ENCODE assay signal across 1 cellular context in the genomic region with DNA sequence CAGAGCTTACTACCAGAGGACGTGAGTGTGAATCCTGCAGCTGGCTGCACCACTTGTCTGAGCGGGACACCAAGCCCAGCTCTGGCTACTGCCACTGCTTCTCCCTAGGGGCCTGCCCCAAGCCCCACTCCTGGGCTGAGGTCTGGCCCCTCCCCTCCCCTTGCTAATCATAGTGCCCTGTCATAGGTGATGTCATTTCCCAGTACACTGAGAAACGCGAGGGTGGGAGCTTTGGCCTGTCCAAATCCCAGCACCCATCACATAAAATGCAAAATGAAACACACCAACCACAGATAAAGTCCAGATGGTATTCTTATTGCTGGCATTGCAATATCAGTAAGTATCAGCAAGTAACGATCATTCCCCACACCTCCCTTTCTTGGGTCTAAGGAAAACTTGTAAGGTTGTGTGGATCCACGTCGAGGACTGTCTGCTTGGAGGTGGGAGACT.
A peak's percentile ranks its signal among the peaks of the same experiment; 100 is the strongest.
TF ChIP-seq lines count a peak whose summit lies in the region.

No MANE protein-coding gene starts in this region.

TF ChIP-seq in HEK293, 187 proteins besides CTCF, POLR2A, EP300 and RAD21 (continued from another document and continues in another):
- TF ChIP-seq, protein P1, sequence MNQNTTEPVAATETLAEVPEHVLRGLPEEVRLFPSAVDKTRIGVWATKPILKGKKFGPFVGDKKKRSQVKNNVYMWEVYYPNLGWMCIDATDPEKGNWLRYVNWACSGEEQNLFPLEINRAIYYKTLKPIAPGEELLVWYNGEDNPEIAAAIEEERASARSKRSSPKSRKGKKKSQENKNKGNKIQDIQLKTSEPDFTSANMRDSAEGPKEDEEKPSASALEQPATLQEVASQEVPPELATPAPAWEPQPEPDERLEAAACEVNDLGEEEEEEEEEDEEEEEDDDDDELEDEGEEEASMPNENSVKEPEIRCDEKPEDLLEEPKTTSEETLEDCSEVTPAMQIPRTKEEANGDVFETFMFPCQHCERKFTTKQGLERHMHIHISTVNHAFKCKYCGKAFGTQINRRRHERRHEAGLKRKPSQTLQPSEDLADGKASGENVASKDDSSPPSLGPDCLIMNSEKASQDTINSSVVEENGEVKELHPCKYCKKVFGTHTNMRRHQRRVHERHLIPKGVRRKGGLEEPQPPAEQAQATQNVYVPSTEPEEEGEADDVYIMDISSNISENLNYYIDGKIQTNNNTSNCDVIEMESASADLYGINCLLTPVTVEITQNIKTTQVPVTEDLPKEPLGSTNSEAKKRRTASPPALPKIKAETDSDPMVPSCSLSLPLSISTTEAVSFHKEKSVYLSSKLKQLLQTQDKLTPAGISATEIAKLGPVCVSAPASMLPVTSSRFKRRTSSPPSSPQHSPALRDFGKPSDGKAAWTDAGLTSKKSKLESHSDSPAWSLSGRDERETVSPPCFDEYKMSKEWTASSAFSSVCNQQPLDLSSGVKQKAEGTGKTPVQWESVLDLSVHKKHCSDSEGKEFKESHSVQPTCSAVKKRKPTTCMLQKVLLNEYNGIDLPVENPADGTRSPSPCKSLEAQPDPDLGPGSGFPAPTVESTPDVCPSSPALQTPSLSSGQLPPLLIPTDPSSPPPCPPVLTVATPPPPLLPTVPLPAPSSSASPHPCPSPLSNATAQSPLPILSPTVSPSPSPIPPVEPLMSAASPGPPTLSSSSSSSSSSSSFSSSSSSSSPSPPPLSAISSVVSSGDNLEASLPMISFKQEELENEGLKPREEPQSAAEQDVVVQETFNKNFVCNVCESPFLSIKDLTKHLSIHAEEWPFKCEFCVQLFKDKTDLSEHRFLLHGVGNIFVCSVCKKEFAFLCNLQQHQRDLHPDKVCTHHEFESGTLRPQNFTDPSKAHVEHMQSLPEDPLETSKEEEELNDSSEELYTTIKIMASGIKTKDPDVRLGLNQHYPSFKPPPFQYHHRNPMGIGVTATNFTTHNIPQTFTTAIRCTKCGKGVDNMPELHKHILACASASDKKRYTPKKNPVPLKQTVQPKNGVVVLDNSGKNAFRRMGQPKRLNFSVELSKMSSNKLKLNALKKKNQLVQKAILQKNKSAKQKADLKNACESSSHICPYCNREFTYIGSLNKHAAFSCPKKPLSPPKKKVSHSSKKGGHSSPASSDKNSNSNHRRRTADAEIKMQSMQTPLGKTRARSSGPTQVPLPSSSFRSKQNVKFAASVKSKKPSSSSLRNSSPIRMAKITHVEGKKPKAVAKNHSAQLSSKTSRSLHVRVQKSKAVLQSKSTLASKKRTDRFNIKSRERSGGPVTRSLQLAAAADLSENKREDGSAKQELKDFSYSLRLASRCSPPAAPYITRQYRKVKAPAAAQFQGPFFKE (tag by site-specific recombination; IDR thresholded peaks at IDR 0.05; ENCODE audit: borderline replicate concordance), result no peak
- TF ChIP-seq ZNF140 (tag by site-specific recombination; IDR thresholded peaks at IDR 0.05) (no peak), ZSCAN23 (tag by site-specific recombination; IDR thresholded peaks at IDR 0.05) (no peak), ZNF544 (tag by site-specific recombination; IDR thresholded peaks at IDR 0.05) (no peak), PRDM1 (tag by site-specific recombination; IDR thresholded peaks at IDR 0.05) (no peak), ZNF354C (tag by site-specific recombination; IDR thresholded peaks at IDR 0.05; ENCODE audit: borderline replicate concordance, low read depth) (no peak), ZIC2 (tag by site-specific recombination; IDR thresholded peaks at IDR 0.05) (peak; percentile 20; the same call in 1 of the 2 replicates), ZNF701 (tag by site-specific recombination; IDR thresholded peaks at IDR 0.05) (no peak), ZXDB (tag by site-specific recombination; IDR thresholded peaks at IDR 0.05) (no peak), SP2 (tag by site-specific recombination; IDR thresholded peaks at IDR 0.05) (peak; percentile 22; the same call in 1 of the 2 replicates), ZNF707 (tag by site-specific recombination; IDR thresholded peaks at IDR 0.05) (no peak), ZNF624 (tag by site-specific recombination; IDR thresholded peaks at IDR 0.05) (no peak), GLI2 (tag by site-specific recombination; IDR thresholded peaks at IDR 0.05; ENCODE audit: borderline replicate concordance, low read depth) (no peak), ZNF175 (tag by site-specific recombination; IDR thresholded peaks at IDR 0.05) (no peak), ZFP41 (tag by site-specific recombination; IDR thresholded peaks at IDR 0.05; ENCODE audit: borderline replicate concordance) (no peak), GLIS2 (tag by site-specific recombination; IDR thresholded peaks at IDR 0.05) (peak; percentile 38; the same call in 1 of the 2 replicates), ZNF585B (tag by site-specific recombination; IDR thresholded peaks at IDR 0.05) (no peak), ZNF768 (tag by site-specific recombination; IDR thresholded peaks at IDR 0.05) (no peak), ZNF239 (tag by site-specific recombination; IDR thresholded peaks at IDR 0.05) (no peak), HOXA7 (CRISPR knock-in tag; IDR thresholded peaks at IDR 0.05; ENCODE audit: borderline replicate concordance) (no peak), ZNF341 (tag by site-specific recombination; IDR thresholded peaks at IDR 0.05; ENCODE audit: low read depth) (no peak), ZNF311 (tag by site-specific recombination; IDR thresholded peaks at IDR 0.05; ENCODE audit: borderline replicate concordance) (no peak), GFI1B (tag by site-specific recombination; IDR thresholded peaks at IDR 0.05) (no peak), ZNF629 (tag by site-specific recombination; IDR thresholded peaks at IDR 0.05) (peak; percentile 98), ZNF626 (tag by site-specific recombination; IDR thresholded peaks at IDR 0.05) (no peak), ZNF184 (tag by site-specific recombination; IDR thresholded peaks at IDR 0.05) (no peak), ZBTB21 (tag by site-specific recombination; IDR thresholded peaks at IDR 0.05) (peak; percentile 97), ZNF37A (tag by site-specific recombination; IDR thresholded peaks at IDR 0.05) (no peak), ZNF777 (tag by site-specific recombination; IDR thresholded peaks at IDR 0.05; ENCODE audit: borderline replicate concordance) (no peak)
- TF ChIP-seq, protein P2, sequence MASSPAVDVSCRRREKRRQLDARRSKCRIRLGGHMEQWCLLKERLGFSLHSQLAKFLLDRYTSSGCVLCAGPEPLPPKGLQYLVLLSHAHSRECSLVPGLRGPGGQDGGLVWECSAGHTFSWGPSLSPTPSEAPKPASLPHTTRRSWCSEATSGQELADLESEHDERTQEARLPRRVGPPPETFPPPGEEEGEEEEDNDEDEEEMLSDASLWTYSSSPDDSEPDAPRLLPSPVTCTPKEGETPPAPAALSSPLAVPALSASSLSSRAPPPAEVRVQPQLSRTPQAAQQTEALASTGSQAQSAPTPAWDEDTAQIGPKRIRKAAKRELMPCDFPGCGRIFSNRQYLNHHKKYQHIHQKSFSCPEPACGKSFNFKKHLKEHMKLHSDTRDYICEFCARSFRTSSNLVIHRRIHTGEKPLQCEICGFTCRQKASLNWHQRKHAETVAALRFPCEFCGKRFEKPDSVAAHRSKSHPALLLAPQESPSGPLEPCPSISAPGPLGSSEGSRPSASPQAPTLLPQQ (tag by site-specific recombination; IDR thresholded peaks at IDR 0.05), result peak; percentile 26; the same call in 1 of the 2 replicates
- TF ChIP-seq, protein P3, sequence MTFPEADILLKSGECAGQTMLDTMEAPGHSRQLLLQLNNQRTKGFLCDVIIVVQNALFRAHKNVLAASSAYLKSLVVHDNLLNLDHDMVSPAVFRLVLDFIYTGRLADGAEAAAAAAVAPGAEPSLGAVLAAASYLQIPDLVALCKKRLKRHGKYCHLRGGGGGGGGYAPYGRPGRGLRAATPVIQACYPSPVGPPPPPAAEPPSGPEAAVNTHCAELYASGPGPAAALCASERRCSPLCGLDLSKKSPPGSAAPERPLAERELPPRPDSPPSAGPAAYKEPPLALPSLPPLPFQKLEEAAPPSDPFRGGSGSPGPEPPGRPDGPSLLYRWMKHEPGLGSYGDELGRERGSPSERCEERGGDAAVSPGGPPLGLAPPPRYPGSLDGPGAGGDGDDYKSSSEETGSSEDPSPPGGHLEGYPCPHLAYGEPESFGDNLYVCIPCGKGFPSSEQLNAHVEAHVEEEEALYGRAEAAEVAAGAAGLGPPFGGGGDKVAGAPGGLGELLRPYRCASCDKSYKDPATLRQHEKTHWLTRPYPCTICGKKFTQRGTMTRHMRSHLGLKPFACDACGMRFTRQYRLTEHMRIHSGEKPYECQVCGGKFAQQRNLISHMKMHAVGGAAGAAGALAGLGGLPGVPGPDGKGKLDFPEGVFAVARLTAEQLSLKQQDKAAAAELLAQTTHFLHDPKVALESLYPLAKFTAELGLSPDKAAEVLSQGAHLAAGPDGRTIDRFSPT (tag by site-specific recombination; IDR thresholded peaks at IDR 0.05), result no peak
- TF ChIP-seq, protein P4, sequence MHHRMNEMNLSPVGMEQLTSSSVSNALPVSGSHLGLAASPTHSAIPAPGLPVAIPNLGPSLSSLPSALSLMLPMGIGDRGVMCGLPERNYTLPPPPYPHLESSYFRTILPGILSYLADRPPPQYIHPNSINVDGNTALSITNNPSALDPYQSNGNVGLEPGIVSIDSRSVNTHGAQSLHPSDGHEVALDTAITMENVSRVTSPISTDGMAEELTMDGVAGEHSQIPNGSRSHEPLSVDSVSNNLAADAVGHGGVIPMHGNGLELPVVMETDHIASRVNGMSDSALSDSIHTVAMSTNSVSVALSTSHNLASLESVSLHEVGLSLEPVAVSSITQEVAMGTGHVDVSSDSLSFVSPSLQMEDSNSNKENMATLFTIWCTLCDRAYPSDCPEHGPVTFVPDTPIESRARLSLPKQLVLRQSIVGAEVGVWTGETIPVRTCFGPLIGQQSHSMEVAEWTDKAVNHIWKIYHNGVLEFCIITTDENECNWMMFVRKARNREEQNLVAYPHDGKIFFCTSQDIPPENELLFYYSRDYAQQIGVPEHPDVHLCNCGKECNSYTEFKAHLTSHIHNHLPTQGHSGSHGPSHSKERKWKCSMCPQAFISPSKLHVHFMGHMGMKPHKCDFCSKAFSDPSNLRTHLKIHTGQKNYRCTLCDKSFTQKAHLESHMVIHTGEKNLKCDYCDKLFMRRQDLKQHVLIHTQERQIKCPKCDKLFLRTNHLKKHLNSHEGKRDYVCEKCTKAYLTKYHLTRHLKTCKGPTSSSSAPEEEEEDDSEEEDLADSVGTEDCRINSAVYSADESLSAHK (tag by site-specific recombination; IDR thresholded peaks at IDR 0.05), result no peak
- TF ChIP-seq, protein P5, sequence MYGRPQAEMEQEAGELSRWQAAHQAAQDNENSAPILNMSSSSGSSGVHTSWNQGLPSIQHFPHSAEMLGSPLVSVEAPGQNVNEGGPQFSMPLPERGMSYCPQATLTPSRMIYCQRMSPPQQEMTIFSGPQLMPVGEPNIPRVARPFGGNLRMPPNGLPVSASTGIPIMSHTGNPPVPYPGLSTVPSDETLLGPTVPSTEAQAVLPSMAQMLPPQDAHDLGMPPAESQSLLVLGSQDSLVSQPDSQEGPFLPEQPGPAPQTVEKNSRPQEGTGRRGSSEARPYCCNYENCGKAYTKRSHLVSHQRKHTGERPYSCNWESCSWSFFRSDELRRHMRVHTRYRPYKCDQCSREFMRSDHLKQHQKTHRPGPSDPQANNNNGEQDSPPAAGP (tag by site-specific recombination; IDR thresholded peaks at IDR 0.05), result peak; percentile 83
- TF ChIP-seq, protein P6, sequence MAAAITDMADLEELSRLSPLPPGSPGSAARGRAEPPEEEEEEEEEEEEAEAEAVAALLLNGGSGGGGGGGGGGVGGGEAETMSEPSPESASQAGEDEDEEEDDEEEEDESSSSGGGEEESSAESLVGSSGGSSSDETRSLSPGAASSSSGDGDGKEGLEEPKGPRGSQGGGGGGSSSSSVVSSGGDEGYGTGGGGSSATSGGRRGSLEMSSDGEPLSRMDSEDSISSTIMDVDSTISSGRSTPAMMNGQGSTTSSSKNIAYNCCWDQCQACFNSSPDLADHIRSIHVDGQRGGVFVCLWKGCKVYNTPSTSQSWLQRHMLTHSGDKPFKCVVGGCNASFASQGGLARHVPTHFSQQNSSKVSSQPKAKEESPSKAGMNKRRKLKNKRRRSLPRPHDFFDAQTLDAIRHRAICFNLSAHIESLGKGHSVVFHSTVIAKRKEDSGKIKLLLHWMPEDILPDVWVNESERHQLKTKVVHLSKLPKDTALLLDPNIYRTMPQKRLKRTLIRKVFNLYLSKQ (tag by site-specific recombination; IDR thresholded peaks at IDR 0.05; ENCODE audit: borderline replicate concordance), result no peak
- TF ChIP-seq, protein P7, sequence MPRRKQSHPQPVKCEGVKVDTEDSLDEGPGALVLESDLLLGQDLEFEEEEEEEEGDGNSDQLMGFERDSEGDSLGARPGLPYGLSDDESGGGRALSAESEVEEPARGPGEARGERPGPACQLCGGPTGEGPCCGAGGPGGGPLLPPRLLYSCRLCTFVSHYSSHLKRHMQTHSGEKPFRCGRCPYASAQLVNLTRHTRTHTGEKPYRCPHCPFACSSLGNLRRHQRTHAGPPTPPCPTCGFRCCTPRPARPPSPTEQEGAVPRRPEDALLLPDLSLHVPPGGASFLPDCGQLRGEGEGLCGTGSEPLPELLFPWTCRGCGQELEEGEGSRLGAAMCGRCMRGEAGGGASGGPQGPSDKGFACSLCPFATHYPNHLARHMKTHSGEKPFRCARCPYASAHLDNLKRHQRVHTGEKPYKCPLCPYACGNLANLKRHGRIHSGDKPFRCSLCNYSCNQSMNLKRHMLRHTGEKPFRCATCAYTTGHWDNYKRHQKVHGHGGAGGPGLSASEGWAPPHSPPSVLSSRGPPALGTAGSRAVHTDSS (tag by site-specific recombination; IDR thresholded peaks at IDR 0.05), result no peak
- TF ChIP-seq, protein P8, sequence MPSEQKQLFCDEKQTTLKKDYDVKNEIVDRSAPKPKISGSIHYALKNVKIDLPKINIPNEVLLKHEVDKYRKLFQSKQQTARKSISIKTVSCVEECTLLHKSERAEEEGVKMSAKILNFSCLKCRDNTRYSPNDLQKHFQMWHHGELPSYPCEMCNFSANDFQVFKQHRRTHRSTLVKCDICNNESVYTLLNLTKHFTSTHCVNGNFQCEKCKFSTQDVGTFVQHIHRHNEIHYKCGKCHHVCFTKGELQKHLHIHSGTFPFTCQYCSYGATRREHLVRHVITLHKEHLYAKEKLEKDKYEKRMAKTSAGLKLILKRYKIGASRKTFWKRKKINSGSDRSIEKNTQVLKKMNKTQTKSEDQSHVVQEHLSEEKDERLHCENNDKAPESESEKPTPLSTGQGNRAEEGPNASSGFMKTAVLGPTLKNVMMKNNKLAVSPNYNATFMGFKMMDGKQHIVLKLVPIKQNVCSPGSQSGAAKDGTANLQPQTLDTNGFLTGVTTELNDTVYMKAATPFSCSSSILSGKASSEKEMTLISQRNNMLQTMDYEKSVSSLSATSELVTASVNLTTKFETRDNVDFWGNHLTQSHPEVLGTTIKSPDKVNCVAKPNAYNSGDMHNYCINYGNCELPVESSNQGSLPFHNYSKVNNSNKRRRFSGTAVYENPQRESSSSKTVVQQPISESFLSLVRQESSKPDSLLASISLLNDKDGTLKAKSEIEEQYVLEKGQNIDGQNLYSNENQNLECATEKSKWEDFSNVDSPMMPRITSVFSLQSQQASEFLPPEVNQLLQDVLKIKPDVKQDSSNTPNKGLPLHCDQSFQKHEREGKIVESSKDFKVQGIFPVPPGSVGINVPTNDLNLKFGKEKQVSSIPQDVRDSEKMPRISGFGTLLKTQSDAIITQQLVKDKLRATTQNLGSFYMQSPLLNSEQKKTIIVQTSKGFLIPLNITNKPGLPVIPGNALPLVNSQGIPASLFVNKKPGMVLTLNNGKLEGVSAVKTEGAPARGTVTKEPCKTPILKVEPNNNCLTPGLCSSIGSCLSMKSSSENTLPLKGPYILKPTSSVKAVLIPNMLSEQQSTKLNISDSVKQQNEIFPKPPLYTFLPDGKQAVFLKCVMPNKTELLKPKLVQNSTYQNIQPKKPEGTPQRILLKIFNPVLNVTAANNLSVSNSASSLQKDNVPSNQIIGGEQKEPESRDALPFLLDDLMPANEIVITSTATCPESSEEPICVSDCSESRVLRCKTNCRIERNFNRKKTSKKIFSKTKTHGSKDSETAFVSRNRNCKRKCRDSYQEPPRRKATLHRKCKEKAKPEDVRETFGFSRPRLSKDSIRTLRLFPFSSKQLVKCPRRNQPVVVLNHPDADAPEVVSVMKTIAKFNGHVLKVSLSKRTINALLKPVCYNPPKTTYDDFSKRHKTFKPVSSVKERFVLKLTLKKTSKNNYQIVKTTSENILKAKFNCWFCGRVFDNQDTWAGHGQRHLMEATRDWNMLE (tag by site-specific recombination; conservative IDR thresholded peaks at IDR 0.05; ENCODE audit: low read depth), result no peak
